ENCODE assay signal across 8 cellular contexts in the genomic region with DNA sequence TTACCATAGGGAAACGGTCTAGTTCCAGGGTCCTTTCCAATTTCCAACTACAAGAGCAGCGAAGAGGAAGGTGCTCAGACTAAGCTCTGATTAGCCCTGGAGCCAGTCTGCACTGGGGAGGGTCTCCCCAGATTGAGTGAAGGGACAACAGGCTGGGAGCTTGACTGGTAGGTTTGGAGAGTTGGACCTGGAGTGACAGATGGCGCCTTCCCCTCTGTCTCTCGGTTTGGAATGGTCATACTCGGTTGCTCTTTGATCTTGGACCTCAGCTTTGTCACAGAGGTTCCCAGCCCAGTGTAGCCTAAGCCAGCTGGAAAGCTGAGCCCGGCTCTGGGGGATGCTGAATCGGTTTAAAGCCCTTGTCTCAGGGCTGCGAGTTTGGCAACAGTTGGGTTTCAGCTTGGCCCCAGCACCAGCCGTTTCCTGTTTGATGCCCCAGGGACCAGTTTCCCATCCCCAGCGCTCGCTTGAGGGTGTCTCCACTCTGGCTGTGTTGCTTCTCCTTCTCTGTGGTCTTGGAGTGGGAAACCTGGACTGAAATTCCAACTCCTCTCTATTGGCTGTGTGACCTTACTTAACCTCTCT. TPM values are rescaled to one million over a fixed set of nuclear protein-coding genes. Genes with fewer than 3 reads are reported as not detected.
DNase-seq lines count a peak whose midpoint lies in the region; ATAC-seq and TF ChIP-seq lines count a peak whose summit lies in the region.

No MANE protein-coding gene starts in this region.

- H3K36me3 Mint-ChIP-seq in T-cell, result no peaks in the 10 kb centered on the region

- no peaks in the 10 kb centered on the region for H3K9me3 ChIP-seq in muscle layer of duodenum (ENCODE audit: control insufficient read depth in 1 of 2, low read length in 2 of 2)

- ATAC-seq in T-cell (replicated peaks in 1 of 4), result no peak
- ATAC-seq in GM18498 (IDR thresholded peaks at IDR 0.05; ENCODE audit: unreplicated experiment), result no peak
- ATAC-seq in GM19351 (IDR thresholded peaks at IDR 0.05; ENCODE audit: unreplicated experiment), result no peak

- H3K27me3 ChIP-seq in muscle layer of duodenum (ENCODE audit: low read depth, low read length), result no peaks in the 10 kb centered on the region

- H3K4me3 Mint-ChIP-seq in T-cell, result peak overlapping the region; percentile 86 to 88 (median 86)

- H3K36me3 ChIP-seq in muscle layer of duodenum (ENCODE audit: control insufficient read depth in 1 of 2, insufficient read depth in 2 of 2, low read length in 2 of 2), result no peaks in the 10 kb centered on the region

- H3K9me3 Mint-ChIP-seq in T-cell, result no peaks in the 10 kb centered on the region

- H3K27ac Mint-ChIP-seq in T-cell, result peak overlapping the region; percentile 74 to 79

- H3K4me1 ChIP-seq in muscle layer of duodenum (ENCODE audit: control insufficient read depth in 1 of 2, insufficient read depth in 2 of 2, low read length in 2 of 2), result peaks cover 9 to 41% of the 10 kb centered on the region in 2 donors

- DNase-seq in CD1c-positive myeloid dendritic cell (ENCODE audit: extremely low spot score) (peak; percentile 56), HFF-Myc (ENCODE audit: extremely low read depth, low read depth) (no peak), T-cell (no peak), epithelial cell of esophagus (ENCODE audit: low read depth) (no peak), COLO829 (ENCODE audit: low spot score) (no peak)

- peaks cover 49 to 54% (median 53%) of the 10 kb centered on the region in 3 donors for H3K4me1 Mint-ChIP-seq in T-cell

- POLR2A ChIA-PET in T-cell (lab: Charles Lee), result interaction anchor here in 1 of 2 donors (0.7 kb wide), 1 partner anchor 487 kb away, joined by 3 read pairs; the partner anchor contains the start of gene VIPR1

- peak overlapping the region; percentile 77 for H3K27ac ChIP-seq in muscle layer of duodenum (ENCODE audit: low read length)

- H3K27me3 Mint-ChIP-seq in T-cell, result no peaks in the 10 kb centered on the region

- H3K4me3 ChIP-seq in HFF-Myc (replicated peaks; ENCODE audit: low read depth, low read length) (peak overlapping the region; percentile 82), epithelial cell of esophagus (ENCODE audit: low read length) (peak overlapping the region; percentile 79), muscle layer of duodenum (ENCODE audit: low read depth in 1 of 2, low read length in 2 of 2) (peak overlapping the region; percentile 86 to 92)

- TF ChIP-seq CTCF in HFF-Myc (IDR thresholded peaks at IDR 0.05; ENCODE audit: low read depth, low read length, missing control alignments), result no peak
- TF ChIP-seq CTCF in epithelial cell of esophagus (IDR thresholded peaks at IDR 0.05; ENCODE audit: insufficient read depth, low read depth, low read length, missing control alignments), result no peak

- CTCF ChIA-PET in T-cell (lab: Charles Lee), result no interaction called here

RNA-seq across cellular contexts. Expression of gene ULK4, which starts 53.1 kb away (rescaled TPM):
- total RNA-seq in T-cell, result 10 to 100 TPM; 17.5 to 28.2 (median 19.7) TPM
